24 cellular contexts compared by ENCODE assay signal in genomic region chr9:91029621-91030361, GRCh38.
"Had no signal": no experiment of that assay in that cellular context is flagged by ENCODE, and none has a peak within 500 bp of the region (broad histone marks: within the 10 kb centered on the region; RNA-seq: fewer than 3 reads in every experiment).

No MANE protein-coding gene starts in this region.

- H3K36me3 ChIP-seq: adrenal gland, ascending aorta, left ventricle myocardium inferior, tibial artery had no signal

- H3K9me3 ChIP-seq: adrenal gland, ascending aorta, left ventricle myocardium inferior, tibial artery had no signal

- H3K4me1 ChIP-seq: adrenal gland, ascending aorta, foreskin keratinocyte, left ventricle myocardium inferior, parathyroid adenoma, tibial artery had no signal

- H2AFZ ChIP-seq: parathyroid adenoma had no signal

- H3K27ac ChIP-seq: adrenal gland, ascending aorta, foreskin keratinocyte, left ventricle myocardium inferior, parathyroid adenoma, skin epidermis, tibial artery had no signal

- DNase-seq: activated CD4-positive, alpha-beta T cell treated with anti-CD3 and anti-CD28 coated beads, Interleukin-2, amount 50 U/mL, for 1 hour; activated CD4-positive, CD25-positive, alpha-beta regulatory T cell treated with anti-CD3 and anti-CD28 coated beads, Interleukin-2, amount 50 U/mL, for 72 hours; activated CD8-positive, alpha-beta T cell treated with anti-CD3 and anti-CD28 coated beads, Interleukin-2, amount 10 ng/mL, durations not matched to agents 7 days and 5 days; activated T-cell treated with anti-CD3 and anti-CD28 coated beads, Interleukin-2, amount 50 U/mL, for 24 hours; adrenal gland; cortex of kidney; erythroblast; foreskin keratinocyte; immature natural killer cell; kidney glomerular epithelial cell; left ventricle myocardium inferior; nucleus accumbens; stimulated activated CD4-positive, alpha-beta T cell treated with anti-CD3 and anti-CD28 coated beads, Interleukin-1b, Interleukin-23, amount 100 ng/mL, for 48 hours; stimulated activated naive CD8-positive, alpha-beta T cell treated with anti-CD3 and anti-CD28 coated beads, Interleukin-15, amount 100 ng/mL, for 72 hours; SW 1271; T-helper 17 cell had no signal

- ATAC-seq: activated CD8-positive, alpha-beta T cell treated with anti-CD3 and anti-CD28 coated beads, Interleukin-2, amount 10 ng/mL, durations not matched to agents 7 days and 5 days; activated naive CD4-positive, alpha-beta T cell treated with anti-CD3 and anti-CD28 coated beads, Interleukin-2, amount 50 U/mL, for 72 hours; activated T-helper 17 cell treated with anti-CD3 and anti-CD28 coated beads, Interleukin-2, amount 50 U/mL, for 72 hours; foreskin keratinocyte; right cardiac atrium; stimulated activated effector memory CD8-positive, alpha-beta T cell treated with anti-CD3 and anti-CD28 coated beads, Interleukin-12 subunit alpha, Interleukin-12 subunit beta, amount 100 ng/mL, for 72 hours; stimulated activated naive CD8-positive, alpha-beta T cell treated with anti-CD3 and anti-CD28 coated beads, Interleukin-15, amount 100 ng/mL, for 72 hours; T-helper 17 cell had no signal

- H3K27me3 ChIP-seq: adrenal gland, ascending aorta had no signal

- H3K4me3 ChIP-seq: adrenal gland, ascending aorta, left ventricle myocardium inferior, skin epidermis, tibial artery had no signal

- H3K9ac ChIP-seq: parathyroid adenoma had no signal
